Comparison of ENCODE assay signal across 1 cellular context in the genomic region with DNA sequence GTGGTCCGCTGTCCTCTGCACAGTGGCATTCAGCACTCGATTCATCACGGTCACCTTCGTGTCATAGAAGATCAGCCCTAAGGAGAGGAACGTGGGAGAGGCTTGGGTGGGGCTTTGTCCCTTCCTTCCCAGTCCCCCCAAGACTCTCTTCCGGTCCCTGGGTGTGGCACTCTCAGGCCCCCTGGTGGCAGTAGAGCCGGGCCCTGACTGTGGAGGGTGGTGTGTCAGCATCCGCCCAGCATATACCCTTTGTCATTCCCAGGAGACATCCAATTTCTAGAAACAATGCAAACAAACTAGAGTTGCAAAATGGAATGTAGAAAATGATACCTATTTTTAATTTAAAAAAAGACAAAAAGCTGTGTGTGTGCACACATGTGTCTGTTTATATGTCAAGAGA.
TF ChIP-seq lines count a peak whose summit lies in the region.

No MANE protein-coding gene starts in this region.

TF ChIP-seq in K562, 482 proteins besides CTCF, POLR2A, EP300 and RAD21 (continued from another document and continues in another):
- TF ChIP-seq, protein P1, sequence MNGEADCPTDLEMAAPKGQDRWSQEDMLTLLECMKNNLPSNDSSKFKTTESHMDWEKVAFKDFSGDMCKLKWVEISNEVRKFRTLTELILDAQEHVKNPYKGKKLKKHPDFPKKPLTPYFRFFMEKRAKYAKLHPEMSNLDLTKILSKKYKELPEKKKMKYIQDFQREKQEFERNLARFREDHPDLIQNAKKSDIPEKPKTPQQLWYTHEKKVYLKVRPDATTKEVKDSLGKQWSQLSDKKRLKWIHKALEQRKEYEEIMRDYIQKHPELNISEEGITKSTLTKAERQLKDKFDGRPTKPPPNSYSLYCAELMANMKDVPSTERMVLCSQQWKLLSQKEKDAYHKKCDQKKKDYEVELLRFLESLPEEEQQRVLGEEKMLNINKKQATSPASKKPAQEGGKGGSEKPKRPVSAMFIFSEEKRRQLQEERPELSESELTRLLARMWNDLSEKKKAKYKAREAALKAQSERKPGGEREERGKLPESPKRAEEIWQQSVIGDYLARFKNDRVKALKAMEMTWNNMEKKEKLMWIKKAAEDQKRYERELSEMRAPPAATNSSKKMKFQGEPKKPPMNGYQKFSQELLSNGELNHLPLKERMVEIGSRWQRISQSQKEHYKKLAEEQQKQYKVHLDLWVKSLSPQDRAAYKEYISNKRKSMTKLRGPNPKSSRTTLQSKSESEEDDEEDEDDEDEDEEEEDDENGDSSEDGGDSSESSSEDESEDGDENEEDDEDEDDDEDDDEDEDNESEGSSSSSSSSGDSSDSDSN (IDR thresholded peaks at IDR 0.05; ENCODE audit: borderline replicate concordance in 1 of 2, low read depth in 2 of 2, low read length in 2 of 2) = no peak
- no peak for TF ChIP-seq HDAC8 (tag; IDR thresholded peaks at IDR 0.05)
- no peak for TF ChIP-seq NBN (IDR thresholded peaks at IDR 0.05; ENCODE audit: low read depth)
- TF ChIP-seq ZBTB1 (CRISPR knock-in tag; IDR thresholded peaks at IDR 0.05; ENCODE audit: borderline replicate concordance, low read depth) = no peak
- no peak for TF ChIP-seq RBM34 (IDR thresholded peaks at IDR 0.05; ENCODE audit: borderline replicate concordance, insufficient read depth, low read length)
- no peak for TF ChIP-seq TBP (optimal IDR thresholded peaks at IDR 0.05; ENCODE audit: low read depth, low read length)
- no peak for TF ChIP-seq NR2C2 (CRISPR knock-in tag; IDR thresholded peaks at IDR 0.05)
- no peak for TF ChIP-seq NR2C2 (tag; IDR thresholded peaks at IDR 0.05)
- no peak for TF ChIP-seq ZNF507 (tag; conservative IDR thresholded peaks at IDR 0.05)
- TF ChIP-seq NFXL1 (CRISPR knock-in tag; IDR thresholded peaks at IDR 0.05) = no peak
- TF ChIP-seq ATF7 (IDR thresholded peaks at IDR 0.05) = no peak
- TF ChIP-seq STAG1 (CRISPR knock-in tag; IDR thresholded peaks at IDR 0.05; ENCODE audit: borderline replicate concordance) = peak; percentile 29; the same call in 1 of the 2 replicates
- TF ChIP-seq NCOA6 (IDR thresholded peaks at IDR 0.05) = no peak
- TF ChIP-seq, protein P2, sequence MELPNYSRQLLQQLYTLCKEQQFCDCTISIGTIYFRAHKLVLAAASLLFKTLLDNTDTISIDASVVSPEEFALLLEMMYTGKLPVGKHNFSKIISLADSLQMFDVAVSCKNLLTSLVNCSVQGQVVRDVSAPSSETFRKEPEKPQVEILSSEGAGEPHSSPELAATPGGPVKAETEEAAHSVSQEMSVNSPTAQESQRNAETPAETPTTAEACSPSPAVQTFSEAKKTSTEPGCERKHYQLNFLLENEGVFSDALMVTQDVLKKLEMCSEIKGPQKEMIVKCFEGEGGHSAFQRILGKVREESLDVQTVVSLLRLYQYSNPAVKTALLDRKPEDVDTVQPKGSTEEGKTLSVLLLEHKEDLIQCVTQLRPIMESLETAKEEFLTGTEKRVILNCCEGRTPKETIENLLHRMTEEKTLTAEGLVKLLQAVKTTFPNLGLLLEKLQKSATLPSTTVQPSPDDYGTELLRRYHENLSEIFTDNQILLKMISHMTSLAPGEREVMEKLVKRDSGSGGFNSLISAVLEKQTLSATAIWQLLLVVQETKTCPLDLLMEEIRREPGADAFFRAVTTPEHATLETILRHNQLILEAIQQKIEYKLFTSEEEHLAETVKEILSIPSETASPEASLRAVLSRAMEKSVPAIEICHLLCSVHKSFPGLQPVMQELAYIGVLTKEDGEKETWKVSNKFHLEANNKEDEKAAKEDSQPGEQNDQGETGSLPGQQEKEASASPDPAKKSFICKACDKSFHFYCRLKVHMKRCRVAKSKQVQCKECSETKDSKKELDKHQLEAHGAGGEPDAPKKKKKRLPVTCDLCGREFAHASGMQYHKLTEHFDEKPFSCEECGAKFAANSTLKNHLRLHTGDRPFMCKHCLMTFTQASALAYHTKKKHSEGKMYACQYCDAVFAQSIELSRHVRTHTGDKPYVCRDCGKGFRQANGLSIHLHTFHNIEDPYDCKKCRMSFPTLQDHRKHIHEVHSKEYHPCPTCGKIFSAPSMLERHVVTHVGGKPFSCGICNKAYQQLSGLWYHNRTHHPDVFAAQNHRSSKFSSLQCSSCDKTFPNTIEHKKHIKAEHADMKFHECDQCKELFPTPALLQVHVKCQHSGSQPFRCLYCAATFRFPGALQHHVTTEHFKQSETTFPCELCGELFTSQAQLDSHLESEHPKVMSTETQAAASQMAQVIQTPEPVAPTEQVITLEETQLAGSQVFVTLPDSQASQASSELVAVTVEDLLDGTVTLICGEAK (IDR thresholded peaks at IDR 0.05) = peak; percentile 60; the same call in 1 of the 2 replicates
- TF ChIP-seq, protein P2 (CRISPR knock-in tag; IDR thresholded peaks at IDR 0.05) = no peak
- TF ChIP-seq, protein P3, sequence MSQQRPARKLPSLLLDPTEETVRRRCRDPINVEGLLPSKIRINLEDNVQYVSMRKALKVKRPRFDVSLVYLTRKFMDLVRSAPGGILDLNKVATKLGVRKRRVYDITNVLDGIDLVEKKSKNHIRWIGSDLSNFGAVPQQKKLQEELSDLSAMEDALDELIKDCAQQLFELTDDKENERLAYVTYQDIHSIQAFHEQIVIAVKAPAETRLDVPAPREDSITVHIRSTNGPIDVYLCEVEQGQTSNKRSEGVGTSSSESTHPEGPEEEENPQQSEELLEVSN (IDR thresholded peaks at IDR 0.05; ENCODE audit: borderline replicate concordance in 1 of 2, extremely low read depth in 1 of 2, insufficient read depth in 1 of 2, insufficient read length in 1 of 2, low read depth in 1 of 2, low read length in 1 of 2, poor library complexity in 1 of 2, severe bottlenecking in 1 of 2) = peak in 1 of 2 experiments; percentile 43
- TF ChIP-seq, protein P4, sequence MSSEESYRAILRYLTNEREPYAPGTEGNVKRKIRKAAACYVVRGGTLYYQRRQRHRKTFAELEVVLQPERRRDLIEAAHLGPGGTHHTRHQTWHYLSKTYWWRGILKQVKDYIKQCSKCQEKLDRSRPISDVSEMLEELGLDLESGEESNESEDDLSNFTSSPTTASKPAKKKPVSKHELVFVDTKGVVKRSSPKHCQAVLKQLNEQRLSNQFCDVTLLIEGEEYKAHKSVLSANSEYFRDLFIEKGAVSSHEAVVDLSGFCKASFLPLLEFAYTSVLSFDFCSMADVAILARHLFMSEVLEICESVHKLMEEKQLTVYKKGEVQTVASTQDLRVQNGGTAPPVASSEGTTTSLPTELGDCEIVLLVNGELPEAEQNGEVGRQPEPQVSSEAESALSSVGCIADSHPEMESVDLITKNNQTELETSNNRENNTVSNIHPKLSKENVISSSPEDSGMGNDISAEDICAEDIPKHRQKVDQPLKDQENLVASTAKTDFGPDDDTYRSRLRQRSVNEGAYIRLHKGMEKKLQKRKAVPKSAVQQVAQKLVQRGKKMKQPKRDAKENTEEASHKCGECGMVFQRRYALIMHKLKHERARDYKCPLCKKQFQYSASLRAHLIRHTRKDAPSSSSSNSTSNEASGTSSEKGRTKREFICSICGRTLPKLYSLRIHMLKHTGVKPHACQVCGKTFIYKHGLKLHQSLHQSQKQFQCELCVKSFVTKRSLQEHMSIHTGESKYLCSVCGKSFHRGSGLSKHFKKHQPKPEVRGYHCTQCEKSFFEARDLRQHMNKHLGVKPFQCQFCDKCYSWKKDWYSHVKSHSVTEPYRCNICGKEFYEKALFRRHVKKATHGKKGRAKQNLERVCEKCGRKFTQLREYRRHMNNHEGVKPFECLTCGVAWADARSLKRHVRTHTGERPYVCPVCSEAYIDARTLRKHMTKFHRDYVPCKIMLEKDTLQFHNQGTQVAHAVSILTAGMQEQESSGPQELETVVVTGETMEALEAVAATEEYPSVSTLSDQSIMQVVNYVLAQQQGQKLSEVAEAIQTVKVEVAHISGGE (CRISPR knock-in tag; IDR thresholded peaks at IDR 0.05) = peak in 1 of 3 experiments; percentile 66; a peak in 1 of 6 replicates
- no peak for TF ChIP-seq NRF1 (conservative IDR thresholded peaks at IDR 0.05 in 1 of 2, IDR thresholded peaks at IDR 0.05 in 1 of 2)
- no peak for TF ChIP-seq FOXK1 (CRISPR knock-in tag; IDR thresholded peaks at IDR 0.05; ENCODE audit: borderline replicate concordance)
- no peak for TF ChIP-seq RB1 (IDR thresholded peaks at IDR 0.05; ENCODE audit: low read depth)
- TF ChIP-seq RFX1 (IDR thresholded peaks at IDR 0.05) = no peak
- TF ChIP-seq ZNF224 (CRISPR knock-in tag; IDR thresholded peaks at IDR 0.05) = no peak
- TF ChIP-seq, protein P5, sequence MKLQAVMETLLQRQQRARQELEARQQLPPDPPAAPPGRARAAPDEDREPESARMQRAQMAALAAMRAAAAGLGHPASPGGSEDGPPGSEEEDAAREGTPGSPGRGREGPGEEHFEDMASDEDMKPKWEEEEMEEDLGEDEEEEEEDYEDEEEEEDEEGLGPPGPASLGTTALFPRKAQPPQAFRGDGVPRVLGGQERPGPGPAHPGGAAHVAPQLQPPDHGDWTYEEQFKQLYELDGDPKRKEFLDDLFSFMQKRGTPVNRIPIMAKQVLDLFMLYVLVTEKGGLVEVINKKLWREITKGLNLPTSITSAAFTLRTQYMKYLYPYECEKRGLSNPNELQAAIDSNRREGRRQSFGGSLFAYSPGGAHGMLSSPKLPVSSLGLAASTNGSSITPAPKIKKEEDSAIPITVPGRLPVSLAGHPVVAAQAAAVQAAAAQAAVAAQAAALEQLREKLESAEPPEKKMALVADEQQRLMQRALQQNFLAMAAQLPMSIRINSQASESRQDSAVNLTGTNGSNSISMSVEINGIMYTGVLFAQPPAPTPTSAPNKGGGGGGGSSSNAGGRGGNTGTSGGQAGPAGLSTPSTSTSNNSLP (IDR thresholded peaks at IDR 0.05; ENCODE audit: borderline replicate concordance, low read depth, low read length) = no peak
- no peak for TF ChIP-seq LARP7 (IDR thresholded peaks at IDR 0.05)
- TF ChIP-seq, protein P6, sequence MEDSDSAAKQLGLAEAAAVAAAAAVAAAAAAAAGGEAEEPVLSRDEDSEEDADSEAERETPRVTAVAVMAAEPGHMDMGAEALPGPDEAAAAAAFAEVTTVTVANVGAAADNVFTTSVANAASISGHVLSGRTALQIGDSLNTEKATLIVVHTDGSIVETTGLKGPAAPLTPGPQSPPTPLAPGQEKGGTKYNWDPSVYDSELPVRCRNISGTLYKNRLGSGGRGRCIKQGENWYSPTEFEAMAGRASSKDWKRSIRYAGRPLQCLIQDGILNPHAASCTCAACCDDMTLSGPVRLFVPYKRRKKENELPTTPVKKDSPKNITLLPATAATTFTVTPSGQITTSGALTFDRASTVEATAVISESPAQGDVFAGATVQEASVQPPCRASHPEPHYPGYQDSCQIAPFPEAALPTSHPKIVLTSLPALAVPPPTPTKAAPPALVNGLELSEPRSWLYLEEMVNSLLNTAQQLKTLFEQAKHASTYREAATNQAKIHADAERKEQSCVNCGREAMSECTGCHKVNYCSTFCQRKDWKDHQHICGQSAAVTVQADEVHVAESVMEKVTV (CRISPR knock-in tag; IDR thresholded peaks at IDR 0.05) = peak; percentile 10; the same call in 1 of the 2 replicates
- peak; percentile 63 for TF ChIP-seq SMC3 (conservative IDR thresholded peaks at IDR 0.05; ENCODE audit: insufficient read depth, low read depth, low read length)
- TF ChIP-seq, protein P7, sequence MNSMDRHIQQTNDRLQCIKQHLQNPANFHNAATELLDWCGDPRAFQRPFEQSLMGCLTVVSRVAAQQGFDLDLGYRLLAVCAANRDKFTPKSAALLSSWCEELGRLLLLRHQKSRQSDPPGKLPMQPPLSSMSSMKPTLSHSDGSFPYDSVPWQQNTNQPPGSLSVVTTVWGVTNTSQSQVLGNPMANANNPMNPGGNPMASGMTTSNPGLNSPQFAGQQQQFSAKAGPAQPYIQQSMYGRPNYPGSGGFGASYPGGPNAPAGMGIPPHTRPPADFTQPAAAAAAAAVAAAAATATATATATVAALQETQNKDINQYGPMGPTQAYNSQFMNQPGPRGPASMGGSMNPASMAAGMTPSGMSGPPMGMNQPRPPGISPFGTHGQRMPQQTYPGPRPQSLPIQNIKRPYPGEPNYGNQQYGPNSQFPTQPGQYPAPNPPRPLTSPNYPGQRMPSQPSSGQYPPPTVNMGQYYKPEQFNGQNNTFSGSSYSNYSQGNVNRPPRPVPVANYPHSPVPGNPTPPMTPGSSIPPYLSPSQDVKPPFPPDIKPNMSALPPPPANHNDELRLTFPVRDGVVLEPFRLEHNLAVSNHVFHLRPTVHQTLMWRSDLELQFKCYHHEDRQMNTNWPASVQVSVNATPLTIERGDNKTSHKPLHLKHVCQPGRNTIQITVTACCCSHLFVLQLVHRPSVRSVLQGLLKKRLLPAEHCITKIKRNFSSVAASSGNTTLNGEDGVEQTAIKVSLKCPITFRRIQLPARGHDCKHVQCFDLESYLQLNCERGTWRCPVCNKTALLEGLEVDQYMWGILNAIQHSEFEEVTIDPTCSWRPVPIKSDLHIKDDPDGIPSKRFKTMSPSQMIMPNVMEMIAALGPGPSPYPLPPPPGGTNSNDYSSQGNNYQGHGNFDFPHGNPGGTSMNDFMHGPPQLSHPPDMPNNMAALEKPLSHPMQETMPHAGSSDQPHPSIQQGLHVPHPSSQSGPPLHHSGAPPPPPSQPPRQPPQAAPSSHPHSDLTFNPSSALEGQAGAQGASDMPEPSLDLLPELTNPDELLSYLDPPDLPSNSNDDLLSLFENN (IDR thresholded peaks at IDR 0.05; ENCODE audit: low read depth in 2 of 2, low read length in 2 of 2) = no peak
- no peak for TF ChIP-seq SREBF2 (CRISPR knock-in tag; IDR thresholded peaks at IDR 0.05)
- 0 out of 2 replicates have a peak, but pooled peaks have one; percentile 10 for TF ChIP-seq SOX6 (IDR thresholded peaks at IDR 0.05)
- no peak for TF ChIP-seq MXI1 (IDR thresholded peaks at IDR 0.05; ENCODE audit: low read depth, low read length)
